8 cellular contexts compared by ENCODE assay signal in the genomic region with DNA sequence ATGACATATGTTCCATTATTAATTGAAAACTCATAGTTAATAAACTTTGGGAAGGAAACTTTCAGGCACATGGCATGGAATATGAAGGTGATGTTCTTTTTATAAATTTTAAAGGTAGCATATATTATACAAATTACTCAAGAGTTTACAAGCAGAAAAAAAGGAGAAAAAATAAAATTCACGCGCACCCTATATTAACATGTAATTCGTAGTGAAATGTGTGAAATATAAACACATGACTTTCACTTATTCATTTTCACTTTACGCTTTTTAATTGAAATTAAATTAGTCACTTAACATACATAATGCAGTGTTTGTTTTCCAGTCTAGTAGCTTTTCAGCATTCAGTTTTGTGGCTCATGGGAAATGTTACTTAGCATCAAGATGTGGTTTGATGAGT.
"Had no signal": no experiment of that assay in that cellular context is flagged by ENCODE, and none has a peak within 500 bp of the region (broad histone marks: within the 10 kb centered on the region; RNA-seq: fewer than 3 reads in every experiment).

No MANE protein-coding gene starts in this region.

- FAIRE-seq: HepG2, HTR-8/SVneo had no signal

- H3K27ac Mint-ChIP-seq: IgD-negative memory B cell had no signal

- H3K4me3 Mint-ChIP-seq: IgD-negative memory B cell had no signal

- H3K27me3 Mint-ChIP-seq: IgD-negative memory B cell had no signal

- H3K9ac ChIP-seq: KMS-11 had no signal

- H3K4me1 Mint-ChIP-seq: IgD-negative memory B cell had no signal

- DNase-seq: IMR-90, KBM-7, KG1 had no signal

- ATAC-seq: HepG2 had no signal

- H3K27ac ChIP-seq: HL-60, KMS-11 had no signal

- H3K9me3 Mint-ChIP-seq: IgD-negative memory B cell had no signal

- H3K4me2 ChIP-seq: KMS-11 had no signal
